In the genomic region with DNA sequence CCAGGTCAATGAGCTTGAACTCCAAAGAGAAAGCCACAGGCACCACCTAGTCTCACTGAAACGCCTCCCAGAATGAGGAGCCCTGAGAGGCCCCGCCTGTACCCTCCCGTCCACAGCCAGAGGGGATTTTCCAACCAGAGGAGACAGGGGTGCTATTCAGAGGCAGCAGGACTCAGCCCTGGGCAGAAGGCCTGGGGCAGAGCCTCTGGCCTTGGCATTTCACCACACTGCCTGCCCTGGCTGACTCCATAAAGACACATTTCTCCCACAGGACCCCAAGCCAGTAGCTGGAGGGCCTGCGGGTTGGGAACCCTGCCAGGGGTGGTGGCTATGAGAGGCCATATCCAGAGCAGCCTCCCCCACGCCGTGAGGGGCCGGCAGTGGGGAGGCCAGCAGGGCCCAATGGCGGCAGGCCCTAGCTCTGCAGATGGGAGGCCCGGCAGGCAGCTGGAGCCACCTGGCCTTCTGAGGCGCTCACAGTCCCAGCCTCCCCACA, we compare ENCODE assay signal across 12 cellular contexts.
A peak's percentile ranks its signal among the peaks of the same experiment; 100 is the strongest.
DNase-seq lines count a peak whose midpoint lies in the region; ATAC-seq and TF ChIP-seq lines count a peak whose summit lies in the region.
"Had no signal": no experiment of that assay in that cellular context is flagged by ENCODE, and none has a peak within 500 bp of the region (broad histone marks: within the 10 kb centered on the region; RNA-seq: fewer than 3 reads in every experiment).

No MANE protein-coding gene starts in this region.

- no peaks in the 10 kb centered on the region for H3K9me3 ChIP-seq in right atrium auricular region
- H3K9me3 ChIP-seq in mucosa of descending colon: no peaks in the 10 kb centered on the region
- H3K9me3 ChIP-seq in aorta (ENCODE audit: control insufficient read depth, low read length): no peaks in the 10 kb centered on the region
- H3K9me3 ChIP-seq: thoracic aorta had no signal

- no peaks in the 10 kb centered on the region for H3K9me3 Mint-ChIP-seq in effector memory CD8-positive, alpha-beta T cell
- no peaks in the 10 kb centered on the region for H3K9me3 Mint-ChIP-seq in activated T-helper 2 cell treated with anti-CD3 and anti-CD28 coated beads, Interferon-gamma antibody, Interleukin-2, Interleukin-4, amounts not matched to agents 10 μg/mL and 5 μg/mL and 100 μg/mL, durations not matched to agents 14 hours and 24 hours and 36 hours
- H3K9me3 Mint-ChIP-seq: activated naive CD8-positive, alpha-beta T cell treated with anti-CD3 and anti-CD28 coated beads for 36 hours had no signal

- ATAC-seq in Right ventricle myocardium superior (ENCODE audit: poor library complexity) (peak; percentile 45), mucosa of descending colon (peak; percentile 50), aorta (ENCODE audit: low FRiP score) (peak; percentile 50)
- ATAC-seq in effector memory CD8-positive, alpha-beta T cell (replicated peaks): no peak

- no peak for TF ChIP-seq CTCF in right atrium auricular region (IDR thresholded peaks at IDR 0.05)
- TF ChIP-seq CTCF in mucosa of descending colon (IDR thresholded peaks at IDR 0.05): no peak

- H3K36me3 ChIP-seq in right atrium auricular region (no peaks in the 10 kb centered on the region), mucosa of descending colon (ENCODE audit: low read depth) (no peaks in the 10 kb centered on the region), aorta (ENCODE audit: control insufficient read depth in 1 of 2, insufficient read depth in 2 of 2, low read length in 1 of 2) (no peaks in the 10 kb centered on the region)

- H3K27ac Mint-ChIP-seq in effector memory CD8-positive, alpha-beta T cell: peak overlapping the region; percentile 74 to 81
- no peak overlapping the region for H3K27ac Mint-ChIP-seq in activated T-helper 2 cell treated with anti-CD3 and anti-CD28 coated beads, Interferon-gamma antibody, Interleukin-2, Interleukin-4, amounts not matched to agents 10 μg/mL and 5 μg/mL and 100 μg/mL, durations not matched to agents 14 hours and 24 hours and 36 hours

- H3K4me3 Mint-ChIP-seq in effector memory CD8-positive, alpha-beta T cell: no peak overlapping the region
- no peak overlapping the region for H3K4me3 Mint-ChIP-seq in activated T-helper 2 cell treated with anti-CD3 and anti-CD28 coated beads, Interferon-gamma antibody, Interleukin-2, Interleukin-4, amounts not matched to agents 10 μg/mL and 5 μg/mL and 100 μg/mL, durations not matched to agents 14 hours and 24 hours and 36 hours (ENCODE audit: low read depth)
- H3K4me3 Mint-ChIP-seq: activated naive CD8-positive, alpha-beta T cell treated with anti-CD3 and anti-CD28 coated beads for 36 hours had no signal

- H3K36me3 Mint-ChIP-seq in effector memory CD8-positive, alpha-beta T cell (ENCODE audit: insufficient read depth): peaks cover 86% of the 10 kb centered on the region
- H3K36me3 Mint-ChIP-seq in activated T-helper 2 cell treated with anti-CD3 and anti-CD28 coated beads, Interferon-gamma antibody, Interleukin-2, Interleukin-4, amounts not matched to agents 10 μg/mL and 5 μg/mL and 100 μg/mL, durations not matched to agents 14 hours and 24 hours and 36 hours (ENCODE audit: low read depth): peaks cover 19% of the 10 kb centered on the region

- H3K27ac ChIP-seq in right atrium auricular region: no peak overlapping the region
- H3K27ac ChIP-seq in aorta (ENCODE audit: low read depth in 1 of 2, low read length in 2 of 2): no peak overlapping the region
- H3K27ac ChIP-seq: thoracic aorta had no signal

- 46 to 57% methylated on average over 10 of the region's 10 CpGs for WGBS in aorta, 2 donors

- DNase-seq in Right ventricle myocardium superior (no peak), right atrium auricular region (ENCODE audit: low spot score) (no peak), mucosa of descending colon (peak in 1 of 3 donors; percentile 37), aorta (no peak)
- no peak for DNase-seq in effector memory CD8-positive, alpha-beta T cell
- DNase-seq in activated effector memory CD4-positive, alpha-beta T cell treated with anti-CD3 and anti-CD28 coated beads, Interleukin-2, amount 50 U/mL, for 16 hours: no peak
- no peak for DNase-seq in activated T-helper 2 cell treated with anti-CD3 and anti-CD28 coated beads, Interferon-gamma antibody, Interleukin-2, Interleukin-4, amounts not matched to agents 10 μg/mL and 5 μg/mL and 100 μg/mL, durations not matched to agents 14 hours and 24 hours and 36 hours (ENCODE audit: low spot score)
- DNase-seq in stimulated activated CD8-positive, alpha-beta memory T cell treated with anti-CD3 and anti-CD28 coated beads, Interleukin-4, amount 100 ng/mL, for 48 hours: no peak
- DNase-seq: activated CD4-positive, CD25-positive, alpha-beta regulatory T cell; activated naive CD8-positive, alpha-beta T cell treated with anti-CD3 and anti-CD28 coated beads for 36 hours; NCI-H187 treated with DMSO at 0.1 percent for 48 hours had no signal

- H3K27me3 ChIP-seq in right atrium auricular region (no peaks in the 10 kb centered on the region), aorta (ENCODE audit: control insufficient read depth in 1 of 2, insufficient read depth in 2 of 2, low read length in 1 of 2) (no peaks in the 10 kb centered on the region)

- H3K4me3 ChIP-seq in right atrium auricular region (no peak overlapping the region), mucosa of descending colon (no peak overlapping the region), aorta (ENCODE audit: low read length in 2 of 2) (no peak overlapping the region)
- H3K4me3 ChIP-seq: thoracic aorta had no signal

- H3K27me3 Mint-ChIP-seq in effector memory CD8-positive, alpha-beta T cell: no peaks in the 10 kb centered on the region
- no peaks in the 10 kb centered on the region for H3K27me3 Mint-ChIP-seq in activated T-helper 2 cell treated with anti-CD3 and anti-CD28 coated beads, Interferon-gamma antibody, Interleukin-2, Interleukin-4, amounts not matched to agents 10 μg/mL and 5 μg/mL and 100 μg/mL, durations not matched to agents 14 hours and 24 hours and 36 hours (ENCODE audit: low read depth)
- H3K27me3 Mint-ChIP-seq: activated naive CD8-positive, alpha-beta T cell treated with anti-CD3 and anti-CD28 coated beads for 36 hours had no signal

- H3K4me1 Mint-ChIP-seq in effector memory CD8-positive, alpha-beta T cell (ENCODE audit: low read depth in 2 of 2): peaks cover 25 to 26% of the 10 kb centered on the region in 2 donors
- no peaks in the 10 kb centered on the region for H3K4me1 Mint-ChIP-seq in activated T-helper 2 cell treated with anti-CD3 and anti-CD28 coated beads, Interferon-gamma antibody, Interleukin-2, Interleukin-4, amounts not matched to agents 10 μg/mL and 5 μg/mL and 100 μg/mL, durations not matched to agents 14 hours and 24 hours and 36 hours (ENCODE audit: low read depth)

- no peaks in the 10 kb centered on the region for H3K4me1 ChIP-seq in right atrium auricular region
- no peaks in the 10 kb centered on the region for H3K4me1 ChIP-seq in mucosa of descending colon (ENCODE audit: low read depth)
- H3K4me1 ChIP-seq in aorta (ENCODE audit: control insufficient read depth in 1 of 2, insufficient read depth in 2 of 2, low read length in 2 of 2): no peaks in the 10 kb centered on the region

- intact Hi-C loops in Right ventricle myocardium superior (cut with DNase I) (no loop called here), mucosa of descending colon (cut with DNase I, micrococcal nuclease) (no loop called here), aorta (cut with DNase I) (no loop called here)
- intact Hi-C loops in activated T-helper 2 cell treated with anti-CD3 and anti-CD28 coated beads, Interferon-gamma antibody, Interleukin-2, Interleukin-4, amounts not matched to agents 10 μg/mL and 5 μg/mL and 100 μg/mL, durations not matched to agents 14 hours and 24 hours and 36 hours (cut with micrococcal nuclease): no loop called here
